ENCODE assay signal across 1 cellular context in the genomic region with DNA sequence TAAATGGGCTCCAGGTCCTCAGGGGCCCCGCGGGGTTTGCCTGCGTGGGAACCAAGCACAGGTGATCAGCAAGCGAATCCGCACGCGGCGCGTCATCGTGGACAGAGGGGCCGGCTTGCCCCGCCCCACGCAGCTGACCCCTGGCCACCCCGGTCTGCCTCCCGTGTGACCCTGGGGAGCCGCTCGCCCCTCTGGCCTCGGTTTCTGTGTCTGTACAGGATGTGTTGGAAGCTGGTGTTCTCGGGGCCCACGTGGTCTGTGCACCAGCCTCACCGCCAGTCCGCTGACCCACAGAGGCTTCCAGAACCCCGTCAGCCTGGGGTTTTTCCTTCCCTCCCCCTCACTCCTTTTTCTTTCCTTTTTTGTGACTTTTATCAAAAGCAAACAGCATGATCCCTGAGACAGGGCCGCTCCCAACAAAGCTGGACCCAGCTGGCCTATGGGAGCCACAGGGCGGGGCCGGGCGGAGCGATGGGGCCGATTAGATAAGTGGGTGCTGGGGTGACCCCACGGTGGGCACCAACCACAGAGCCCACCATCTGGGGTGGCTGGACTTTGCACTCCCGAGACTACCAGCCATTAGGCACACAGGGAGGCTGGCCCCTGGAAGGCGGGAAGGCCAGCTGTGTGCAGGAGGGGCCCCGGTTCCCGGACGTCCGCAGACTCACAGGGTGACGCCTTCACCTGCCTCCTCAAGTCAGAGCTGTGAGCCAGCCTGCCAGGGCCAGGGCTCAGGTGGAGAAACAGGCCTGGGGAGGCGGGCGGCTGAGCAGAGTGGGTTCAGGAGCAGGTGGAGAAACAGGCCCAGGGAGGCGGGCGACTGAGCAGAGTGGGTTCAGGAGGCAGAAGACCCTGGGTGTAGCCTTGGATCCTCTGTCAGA.
A peak's percentile ranks its signal among the peaks of the same experiment; 100 is the strongest.
TF ChIP-seq lines count a peak whose summit lies in the region.

No MANE protein-coding gene starts in this region.

TF ChIP-seq in HepG2, 621 proteins besides CTCF, POLR2A, EP300 and RAD21 (continued from another document and continues in another):
- TF ChIP-seq, protein P1, sequence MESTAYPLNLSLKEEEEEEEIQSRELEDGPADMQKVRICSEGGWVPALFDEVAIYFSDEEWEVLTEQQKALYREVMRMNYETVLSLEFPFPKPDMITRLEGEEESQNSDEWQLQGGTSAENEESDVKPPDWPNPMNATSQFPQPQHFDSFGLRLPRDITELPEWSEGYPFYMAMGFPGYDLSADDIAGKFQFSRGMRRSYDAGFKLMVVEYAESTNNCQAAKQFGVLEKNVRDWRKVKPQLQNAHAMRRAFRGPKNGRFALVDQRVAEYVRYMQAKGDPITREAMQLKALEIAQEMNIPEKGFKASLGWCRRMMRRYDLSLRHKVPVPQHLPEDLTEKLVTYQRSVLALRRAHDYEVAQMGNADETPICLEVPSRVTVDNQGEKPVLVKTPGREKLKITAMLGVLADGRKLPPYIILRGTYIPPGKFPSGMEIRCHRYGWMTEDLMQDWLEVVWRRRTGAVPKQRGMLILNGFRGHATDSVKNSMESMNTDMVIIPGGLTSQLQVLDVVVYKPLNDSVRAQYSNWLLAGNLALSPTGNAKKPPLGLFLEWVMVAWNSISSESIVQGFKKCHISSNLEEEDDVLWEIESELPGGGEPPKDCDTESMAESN (CRISPR knock-in tag; conservative IDR thresholded peaks at IDR 0.05), result peak; percentile 64
- TF ChIP-seq ZNF577 (CRISPR knock-in tag; IDR thresholded peaks at IDR 0.05; ENCODE audit: borderline replicate concordance, low read depth) (no peak; the same call in 1 of the 2 replicates), CBFB (CRISPR knock-in tag; IDR thresholded peaks at IDR 0.05) (peak; percentile 61; the same call in 1 of the 2 replicates), ZSCAN9 (CRISPR knock-in tag; IDR thresholded peaks at IDR 0.05; ENCODE audit: borderline replicate concordance) (peak; percentile 68; the same call in 1 of the 2 replicates), SMAD1 (CRISPR knock-in tag; IDR thresholded peaks at IDR 0.05; ENCODE audit: borderline replicate concordance, low read depth) (peak; percentile 89; the same call in 1 of the 2 replicates), SRSF4 (IDR thresholded peaks at IDR 0.05; ENCODE audit: low read depth, low read length, poor library complexity, severe bottlenecking) (no peak), FOXC1 (CRISPR knock-in tag; IDR thresholded peaks at IDR 0.05; ENCODE audit: borderline replicate concordance) (peak; percentile 92), ARNT (IDR thresholded peaks at IDR 0.05) (no peak)
- TF ChIP-seq, protein P2, sequence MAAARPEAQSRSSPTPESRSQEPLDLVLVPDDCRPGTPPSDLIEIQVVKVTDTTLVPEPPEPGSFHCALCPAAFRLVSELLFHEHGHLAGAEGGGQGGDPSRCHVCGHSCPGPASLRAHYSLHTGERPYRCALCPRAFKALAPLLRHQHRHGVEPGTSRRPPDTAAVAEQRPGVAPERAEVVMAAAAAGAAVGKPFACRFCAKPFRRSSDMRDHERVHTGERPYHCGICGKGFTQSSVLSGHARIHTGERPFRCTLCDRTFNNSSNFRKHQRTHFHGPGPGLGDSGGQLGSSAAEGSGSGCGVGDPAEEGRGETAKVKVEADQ (CRISPR knock-in tag; IDR thresholded peaks at IDR 0.05; ENCODE audit: borderline replicate concordance), result peak; percentile 85
- TF ChIP-seq, protein P3, sequence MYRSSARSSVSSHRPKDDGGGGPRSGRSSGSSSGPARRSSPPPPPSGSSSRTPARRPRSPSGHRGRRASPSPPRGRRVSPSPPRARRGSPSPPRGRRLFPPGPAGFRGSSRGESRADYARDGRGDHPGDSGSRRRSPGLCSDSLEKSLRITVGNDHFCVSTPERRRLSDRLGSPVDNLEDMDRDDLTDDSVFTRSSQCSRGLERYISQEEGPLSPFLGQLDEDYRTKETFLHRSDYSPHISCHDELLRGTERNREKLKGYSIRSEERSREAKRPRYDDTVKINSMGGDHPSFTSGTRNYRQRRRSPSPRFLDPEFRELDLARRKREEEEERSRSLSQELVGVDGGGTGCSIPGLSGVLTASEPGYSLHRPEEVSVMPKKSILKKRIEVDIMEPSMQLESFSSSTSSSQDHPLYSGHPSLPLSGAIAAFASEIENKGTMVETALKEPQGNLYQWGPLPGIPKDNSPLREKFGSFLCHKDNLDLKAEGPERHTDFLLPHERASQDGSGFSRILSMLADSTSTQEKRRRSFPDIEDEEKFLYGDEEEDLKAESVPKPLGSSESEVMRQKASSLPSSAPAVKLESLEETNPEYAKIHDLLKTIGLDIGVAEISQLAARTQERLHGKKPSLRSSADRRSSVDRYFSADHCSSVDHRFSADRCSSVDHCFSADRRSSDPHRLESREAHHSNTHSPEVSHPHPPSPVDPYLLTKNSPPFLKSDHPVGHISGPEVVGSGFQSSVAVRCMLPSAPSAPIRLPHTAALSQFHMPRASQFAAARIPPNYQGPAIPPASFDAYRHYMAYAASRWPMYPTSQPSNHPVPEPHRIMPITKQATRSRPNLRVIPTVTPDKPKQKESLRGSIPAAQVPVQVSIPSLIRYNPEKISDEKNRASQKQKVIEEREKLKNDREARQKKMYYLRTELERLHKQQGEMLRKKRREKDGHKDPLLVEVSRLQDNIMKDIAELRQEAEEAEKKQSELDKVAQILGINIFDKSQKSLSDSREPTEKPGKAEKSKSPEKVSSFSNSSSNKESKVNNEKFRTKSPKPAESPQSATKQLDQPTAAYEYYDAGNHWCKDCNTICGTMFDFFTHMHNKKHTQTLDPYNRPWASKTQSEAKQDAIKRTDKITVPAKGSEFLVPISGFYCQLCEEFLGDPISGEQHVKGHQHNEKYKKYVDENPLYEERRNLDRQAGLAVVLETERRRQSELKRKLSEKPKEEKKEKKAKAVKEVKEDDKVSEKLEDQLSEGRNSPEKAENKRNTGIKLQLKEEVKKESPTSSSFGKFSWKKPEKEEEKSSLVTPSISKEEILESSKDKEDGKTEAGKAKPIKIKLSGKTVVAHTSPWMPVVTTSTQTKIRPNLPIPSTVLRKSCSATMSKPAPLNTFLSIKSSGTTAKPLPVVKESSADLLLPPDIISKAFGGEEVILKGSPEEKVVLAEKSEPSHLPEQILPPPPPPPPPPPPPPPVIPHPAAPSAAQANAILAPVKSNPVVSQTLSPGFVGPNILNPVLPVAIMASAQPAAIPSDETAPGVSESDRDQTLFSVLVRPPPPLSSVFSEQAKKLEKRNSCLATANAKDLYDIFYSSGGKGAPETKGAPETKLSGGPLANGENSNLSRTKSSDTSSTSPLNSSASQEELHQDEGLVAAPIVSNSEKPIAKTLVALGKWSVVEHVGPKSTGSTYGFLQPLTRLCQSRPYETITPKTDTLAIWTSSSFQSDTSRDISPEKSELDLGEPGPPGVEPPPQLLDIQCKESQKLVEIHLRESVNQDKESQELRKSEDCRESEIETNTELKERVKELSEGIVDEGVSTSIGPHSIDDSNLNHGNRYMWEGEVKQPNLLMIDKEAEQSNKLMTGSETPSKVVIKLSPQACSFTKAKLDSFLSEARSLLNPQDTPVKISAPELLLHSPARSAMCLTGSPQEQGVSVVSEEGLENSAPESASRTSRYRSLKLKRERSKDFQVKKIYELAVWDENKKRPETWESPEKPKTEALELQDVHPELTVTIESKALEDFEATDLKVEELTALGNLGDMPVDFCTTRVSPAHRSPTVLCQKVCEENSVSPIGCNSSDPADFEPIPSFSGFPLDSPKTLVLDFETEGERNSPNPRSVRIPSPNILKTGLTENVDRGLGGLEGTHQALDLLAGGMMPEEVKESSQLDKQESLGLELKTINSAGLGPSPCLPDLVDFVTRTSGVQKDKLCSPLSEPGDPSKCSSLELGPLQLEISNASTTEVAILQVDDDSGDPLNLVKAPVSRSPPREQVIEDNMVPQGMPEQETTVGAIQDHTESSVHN (CRISPR knock-in tag; IDR thresholded peaks at IDR 0.05), result peak; percentile 69
- TF ChIP-seq, protein P4, sequence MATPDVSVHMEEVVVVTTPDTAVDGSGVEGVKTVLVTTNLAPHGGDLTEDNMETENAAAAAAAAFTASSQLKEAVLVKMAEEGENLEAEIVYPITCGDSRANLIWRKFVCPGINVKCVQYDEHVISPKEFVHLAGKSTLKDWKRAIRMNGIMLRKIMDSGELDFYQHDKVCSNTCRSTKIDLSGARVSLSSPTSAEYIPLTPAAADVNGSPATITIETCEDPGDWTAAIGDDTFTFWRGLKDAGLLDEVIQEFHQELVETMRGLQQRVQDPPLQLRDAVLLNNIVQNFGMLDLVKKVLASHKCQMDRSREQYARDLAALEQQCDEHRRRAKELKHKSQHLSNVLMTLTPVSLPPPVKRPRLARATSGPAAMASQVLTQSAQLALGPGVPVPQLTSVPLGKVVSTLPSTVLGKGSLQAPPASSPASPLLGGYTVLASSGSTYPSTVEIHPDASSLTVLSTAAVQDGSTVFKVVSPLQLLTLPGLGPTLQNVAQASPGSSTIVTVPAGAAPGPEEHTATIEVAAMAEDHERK (CRISPR knock-in tag; IDR thresholded peaks at IDR 0.05; ENCODE audit: low read depth), result no peak
- TF ChIP-seq, protein P5, sequence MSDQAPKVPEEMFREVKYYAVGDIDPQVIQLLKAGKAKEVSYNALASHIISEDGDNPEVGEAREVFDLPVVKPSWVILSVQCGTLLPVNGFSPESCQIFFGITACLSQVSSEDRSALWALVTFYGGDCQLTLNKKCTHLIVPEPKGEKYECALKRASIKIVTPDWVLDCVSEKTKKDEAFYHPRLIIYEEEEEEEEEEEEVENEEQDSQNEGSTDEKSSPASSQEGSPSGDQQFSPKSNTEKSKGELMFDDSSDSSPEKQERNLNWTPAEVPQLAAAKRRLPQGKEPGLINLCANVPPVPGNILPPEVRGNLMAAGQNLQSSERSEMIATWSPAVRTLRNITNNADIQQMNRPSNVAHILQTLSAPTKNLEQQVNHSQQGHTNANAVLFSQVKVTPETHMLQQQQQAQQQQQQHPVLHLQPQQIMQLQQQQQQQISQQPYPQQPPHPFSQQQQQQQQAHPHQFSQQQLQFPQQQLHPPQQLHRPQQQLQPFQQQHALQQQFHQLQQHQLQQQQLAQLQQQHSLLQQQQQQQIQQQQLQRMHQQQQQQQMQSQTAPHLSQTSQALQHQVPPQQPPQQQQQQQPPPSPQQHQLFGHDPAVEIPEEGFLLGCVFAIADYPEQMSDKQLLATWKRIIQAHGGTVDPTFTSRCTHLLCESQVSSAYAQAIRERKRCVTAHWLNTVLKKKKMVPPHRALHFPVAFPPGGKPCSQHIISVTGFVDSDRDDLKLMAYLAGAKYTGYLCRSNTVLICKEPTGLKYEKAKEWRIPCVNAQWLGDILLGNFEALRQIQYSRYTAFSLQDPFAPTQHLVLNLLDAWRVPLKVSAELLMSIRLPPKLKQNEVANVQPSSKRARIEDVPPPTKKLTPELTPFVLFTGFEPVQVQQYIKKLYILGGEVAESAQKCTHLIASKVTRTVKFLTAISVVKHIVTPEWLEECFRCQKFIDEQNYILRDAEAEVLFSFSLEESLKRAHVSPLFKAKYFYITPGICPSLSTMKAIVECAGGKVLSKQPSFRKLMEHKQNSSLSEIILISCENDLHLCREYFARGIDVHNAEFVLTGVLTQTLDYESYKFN (CRISPR knock-in tag; conservative IDR thresholded peaks at IDR 0.05), result peak; percentile 93
- TF ChIP-seq, protein P6, sequence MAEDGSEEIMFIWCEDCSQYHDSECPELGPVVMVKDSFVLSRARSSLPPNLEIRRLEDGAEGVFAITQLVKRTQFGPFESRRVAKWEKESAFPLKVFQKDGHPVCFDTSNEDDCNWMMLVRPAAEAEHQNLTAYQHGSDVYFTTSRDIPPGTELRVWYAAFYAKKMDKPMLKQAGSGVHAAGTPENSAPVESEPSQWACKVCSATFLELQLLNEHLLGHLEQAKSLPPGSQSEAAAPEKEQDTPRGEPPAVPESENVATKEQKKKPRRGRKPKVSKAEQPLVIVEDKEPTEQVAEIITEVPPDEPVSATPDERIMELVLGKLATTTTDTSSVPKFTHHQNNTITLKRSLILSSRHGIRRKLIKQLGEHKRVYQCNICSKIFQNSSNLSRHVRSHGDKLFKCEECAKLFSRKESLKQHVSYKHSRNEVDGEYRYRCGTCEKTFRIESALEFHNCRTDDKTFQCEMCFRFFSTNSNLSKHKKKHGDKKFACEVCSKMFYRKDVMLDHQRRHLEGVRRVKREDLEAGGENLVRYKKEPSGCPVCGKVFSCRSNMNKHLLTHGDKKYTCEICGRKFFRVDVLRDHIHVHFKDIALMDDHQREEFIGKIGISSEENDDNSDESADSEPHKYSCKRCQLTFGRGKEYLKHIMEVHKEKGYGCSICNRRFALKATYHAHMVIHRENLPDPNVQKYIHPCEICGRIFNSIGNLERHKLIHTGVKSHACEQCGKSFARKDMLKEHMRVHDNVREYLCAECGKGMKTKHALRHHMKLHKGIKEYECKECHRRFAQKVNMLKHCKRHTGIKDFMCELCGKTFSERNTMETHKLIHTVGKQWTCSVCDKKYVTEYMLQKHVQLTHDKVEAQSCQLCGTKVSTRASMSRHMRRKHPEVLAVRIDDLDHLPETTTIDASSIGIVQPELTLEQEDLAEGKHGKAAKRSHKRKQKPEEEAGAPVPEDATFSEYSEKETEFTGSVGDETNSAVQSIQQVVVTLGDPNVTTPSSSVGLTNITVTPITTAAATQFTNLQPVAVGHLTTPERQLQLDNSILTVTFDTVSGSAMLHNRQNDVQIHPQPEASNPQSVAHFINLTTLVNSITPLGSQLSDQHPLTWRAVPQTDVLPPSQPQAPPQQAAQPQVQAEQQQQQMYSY (CRISPR knock-in tag; IDR thresholded peaks at IDR 0.05), result no peak
- TF ChIP-seq, protein P7, sequence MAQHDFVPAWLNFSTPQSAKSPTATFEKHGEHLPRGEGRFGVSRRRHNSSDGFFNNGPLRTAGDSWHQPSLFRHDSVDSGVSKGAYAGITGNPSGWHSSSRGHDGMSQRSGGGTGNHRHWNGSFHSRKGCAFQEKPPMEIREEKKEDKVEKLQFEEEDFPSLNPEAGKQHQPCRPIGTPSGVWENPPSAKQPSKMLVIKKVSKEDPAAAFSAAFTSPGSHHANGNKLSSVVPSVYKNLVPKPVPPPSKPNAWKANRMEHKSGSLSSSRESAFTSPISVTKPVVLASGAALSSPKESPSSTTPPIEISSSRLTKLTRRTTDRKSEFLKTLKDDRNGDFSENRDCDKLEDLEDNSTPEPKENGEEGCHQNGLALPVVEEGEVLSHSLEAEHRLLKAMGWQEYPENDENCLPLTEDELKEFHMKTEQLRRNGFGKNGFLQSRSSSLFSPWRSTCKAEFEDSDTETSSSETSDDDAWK (CRISPR knock-in tag; IDR thresholded peaks at IDR 0.05), result no peak
- TF ChIP-seq, protein P8, sequence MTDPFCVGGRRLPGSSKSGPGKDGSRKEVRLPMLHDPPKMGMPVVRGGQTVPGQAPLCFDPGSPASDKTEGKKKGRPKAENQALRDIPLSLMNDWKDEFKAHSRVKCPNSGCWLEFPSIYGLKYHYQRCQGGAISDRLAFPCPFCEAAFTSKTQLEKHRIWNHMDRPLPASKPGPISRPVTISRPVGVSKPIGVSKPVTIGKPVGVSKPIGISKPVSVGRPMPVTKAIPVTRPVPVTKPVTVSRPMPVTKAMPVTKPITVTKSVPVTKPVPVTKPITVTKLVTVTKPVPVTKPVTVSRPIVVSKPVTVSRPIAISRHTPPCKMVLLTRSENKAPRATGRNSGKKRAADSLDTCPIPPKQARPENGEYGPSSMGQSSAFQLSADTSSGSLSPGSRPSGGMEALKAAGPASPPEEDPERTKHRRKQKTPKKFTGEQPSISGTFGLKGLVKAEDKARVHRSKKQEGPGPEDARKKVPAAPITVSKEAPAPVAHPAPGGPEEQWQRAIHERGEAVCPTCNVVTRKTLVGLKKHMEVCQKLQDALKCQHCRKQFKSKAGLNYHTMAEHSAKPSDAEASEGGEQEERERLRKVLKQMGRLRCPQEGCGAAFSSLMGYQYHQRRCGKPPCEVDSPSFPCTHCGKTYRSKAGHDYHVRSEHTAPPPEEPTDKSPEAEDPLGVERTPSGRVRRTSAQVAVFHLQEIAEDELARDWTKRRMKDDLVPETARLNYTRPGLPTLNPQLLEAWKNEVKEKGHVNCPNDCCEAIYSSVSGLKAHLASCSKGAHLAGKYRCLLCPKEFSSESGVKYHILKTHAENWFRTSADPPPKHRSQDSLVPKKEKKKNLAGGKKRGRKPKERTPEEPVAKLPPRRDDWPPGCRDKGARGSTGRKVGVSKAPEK (CRISPR knock-in tag; IDR thresholded peaks at IDR 0.05; ENCODE audit: borderline replicate concordance), result peak; percentile 35; the same call in 1 of the 2 replicates
